In the genomic region with DNA sequence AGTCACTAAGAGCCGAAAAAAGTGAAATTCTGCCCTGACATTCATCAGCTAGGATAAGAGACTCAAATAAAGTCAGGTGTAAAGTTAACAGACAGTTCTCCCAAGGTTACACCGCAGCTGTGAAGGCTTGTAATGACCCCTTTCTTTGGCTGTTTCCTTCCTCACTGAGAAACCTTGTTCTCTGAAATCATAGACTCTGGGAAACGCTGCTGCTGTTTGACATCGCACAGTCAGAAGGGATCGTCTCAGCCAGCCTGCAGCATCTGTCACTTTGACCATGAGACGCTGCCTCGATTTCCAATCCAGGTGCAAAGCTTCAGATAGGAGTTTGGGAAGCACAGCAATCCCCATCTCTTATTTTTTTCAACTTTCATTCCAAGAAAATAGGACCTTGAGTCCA, we compare ENCODE assay signal across 1 cellular context.
TF ChIP-seq lines count a peak whose summit lies in the region.

No MANE protein-coding gene starts in this region.

TF ChIP-seq in K562, 482 proteins besides CTCF, POLR2A, EP300 and RAD21:
- no peak for TF ChIP-seq ZFX (CRISPR knock-in tag; IDR thresholded peaks at IDR 0.05)
- TF ChIP-seq BMI1 (IDR thresholded peaks at IDR 0.05; ENCODE audit: low read length) = no peak
- no peak for TF ChIP-seq FOXA3 (CRISPR knock-in tag; conservative IDR thresholded peaks at IDR 0.05 in 1 of 2, IDR thresholded peaks at IDR 0.05 in 1 of 2)
- TF ChIP-seq FOSL1 (tag; conservative IDR thresholded peaks at IDR 0.05) = no peak
- TF ChIP-seq ZNF253 (CRISPR knock-in tag; conservative IDR thresholded peaks at IDR 0.05) = no peak
- TF ChIP-seq NFYB (IDR thresholded peaks at IDR 0.05; ENCODE audit: extremely low read depth, insufficient read length) = no peak
- no peak for TF ChIP-seq RBM15 (IDR thresholded peaks at IDR 0.05; ENCODE audit: insufficient read depth, low read length)
- no peak for TF ChIP-seq HDAC2 (IDR thresholded peaks at IDR 0.05)
- TF ChIP-seq TFAM (CRISPR knock-in tag; conservative IDR thresholded peaks at IDR 0.05) = no peak
- TF ChIP-seq ZC3H11A (IDR thresholded peaks at IDR 0.05; ENCODE audit: low read depth, low read length) = no peak
- TF ChIP-seq CREM (IDR thresholded peaks at IDR 0.05; ENCODE audit: low read depth) = no peak
- TF ChIP-seq TEAD2 (tag; IDR thresholded peaks at IDR 0.05) = no peak
- TF ChIP-seq, protein P1, sequence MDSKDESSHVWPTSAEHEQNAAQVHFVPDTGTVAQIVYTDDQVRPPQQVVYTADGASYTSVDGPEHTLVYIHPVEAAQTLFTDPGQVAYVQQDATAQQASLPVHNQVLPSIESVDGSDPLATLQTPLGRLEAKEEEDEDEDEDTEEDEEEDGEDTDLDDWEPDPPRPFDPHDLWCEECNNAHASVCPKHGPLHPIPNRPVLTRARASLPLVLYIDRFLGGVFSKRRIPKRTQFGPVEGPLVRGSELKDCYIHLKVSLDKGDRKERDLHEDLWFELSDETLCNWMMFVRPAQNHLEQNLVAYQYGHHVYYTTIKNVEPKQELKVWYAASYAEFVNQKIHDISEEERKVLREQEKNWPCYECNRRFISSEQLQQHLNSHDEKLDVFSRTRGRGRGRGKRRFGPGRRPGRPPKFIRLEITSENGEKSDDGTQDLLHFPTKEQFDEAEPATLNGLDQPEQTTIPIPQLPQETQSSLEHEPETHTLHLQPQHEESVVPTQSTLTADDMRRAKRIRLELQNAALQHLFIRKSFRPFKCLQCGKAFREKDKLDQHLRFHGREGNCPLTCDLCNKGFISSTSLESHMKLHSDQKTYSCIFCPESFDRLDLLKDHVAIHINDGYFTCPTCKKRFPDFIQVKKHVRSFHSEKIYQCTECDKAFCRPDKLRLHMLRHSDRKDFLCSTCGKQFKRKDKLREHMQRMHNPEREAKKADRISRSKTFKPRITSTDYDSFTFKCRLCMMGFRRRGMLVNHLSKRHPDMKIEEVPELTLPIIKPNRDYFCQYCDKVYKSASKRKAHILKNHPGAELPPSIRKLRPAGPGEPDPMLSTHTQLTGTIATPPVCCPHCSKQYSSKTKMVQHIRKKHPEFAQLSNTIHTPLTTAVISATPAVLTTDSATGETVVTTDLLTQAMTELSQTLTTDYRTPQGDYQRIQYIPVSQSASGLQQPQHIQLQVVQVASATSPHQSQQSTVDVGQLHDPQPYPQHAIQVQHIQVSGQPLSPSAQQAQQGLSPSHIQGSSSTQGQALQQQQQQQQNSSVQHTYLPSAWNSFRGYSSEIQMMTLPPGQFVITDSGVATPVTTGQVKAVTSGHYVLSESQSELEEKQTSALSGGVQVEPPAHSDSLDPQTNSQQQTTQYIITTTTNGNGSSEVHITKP (IDR thresholded peaks at IDR 0.05; ENCODE audit: partially characterized antibody) = no peak
- no peak for TF ChIP-seq TAF1 (IDR thresholded peaks at IDR 0.05; ENCODE audit: control insufficient read depth, extremely low read depth, insufficient read depth, low read length, severe bottlenecking)
- no peak for TF ChIP-seq SPI1 (IDR thresholded peaks at IDR 0.05; ENCODE audit: borderline replicate concordance, low read depth, low read length)
- no peak for TF ChIP-seq PHF8 (IDR thresholded peaks at IDR 0.05; ENCODE audit: borderline replicate concordance, low read length)
TF ChIP-seq in K562: peak in this region for 0.
